18 cellular contexts compared by ENCODE assay signal in the genomic region with DNA sequence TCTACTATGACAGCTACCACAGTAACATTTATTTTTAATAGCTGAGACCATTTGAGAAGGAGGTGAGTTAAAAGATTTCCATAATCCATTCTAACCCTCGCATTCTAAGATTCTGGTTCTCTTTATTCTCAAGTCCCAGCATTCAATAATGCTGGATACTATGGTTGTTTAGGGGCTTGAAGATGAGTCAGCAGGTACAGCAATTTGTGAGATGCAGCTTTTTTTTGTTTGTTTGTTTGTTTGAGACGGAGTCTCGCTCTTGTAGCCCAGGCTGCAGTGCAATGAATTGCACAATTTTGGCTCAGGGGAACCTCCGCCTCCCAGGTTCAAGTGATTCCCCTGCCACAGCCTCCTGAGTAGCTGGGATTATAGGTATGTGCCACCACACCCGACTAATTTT. TPM values are rescaled to one million over a fixed set of nuclear protein-coding genes. Genes with fewer than 3 reads are reported as not detected.
DNase-seq lines count a peak whose midpoint lies in the region; ATAC-seq and TF ChIP-seq lines count a peak whose summit lies in the region.
"Had no signal": no experiment of that assay in that cellular context is flagged by ENCODE, and none has a peak within 500 bp of the region (broad histone marks: within the 10 kb centered on the region; RNA-seq: fewer than 3 reads in every experiment).

No MANE protein-coding gene starts in this region.

- no peak overlapping the region for H2BK120ac ChIP-seq in mesenchymal stem cell (ENCODE audit: low read depth, low read length)

- peak overlapping the region; percentile 7 for H3K9ac ChIP-seq in mesenchymal stem cell (ENCODE audit: low read length)

- DNase-seq in mesenchymal stem cell, result peak; percentile 33
- DNase-seq in psoas muscle, result no peak
- DNase-seq in SHP77 (lab: John Stamatoyannopoulos, UW), result no peak
- DNase-seq in NCI-H524 treated with DMSO at 0.1 percent for 48 hours (lab: John Stamatoyannopoulos, UW), result no peak
- DNase-seq in stimulated activated naive B cell treated with anti-CD40 and anti-IgM and Interleukin-4, amounts not matched to agents 10 μg/mL and 1 μg/mL and 100 μg/mL, for 72 hours, result no peak
- DNase-seq: BE2C; CD4-positive, alpha-beta memory T cell; DMS79; KBM-7; NCI-H1092; NCI-H345; NCI-H69 had no signal

- H3K9me3 Mint-ChIP-seq in stimulated activated naive B cell treated with anti-CD40 and anti-IgM and Interleukin-4, amounts not matched to agents 10 μg/mL and 1 μg/mL and 100 μg/mL, for 72 hours, result no peaks in the 10 kb centered on the region
- H3K9me3 Mint-ChIP-seq: CD4-positive, alpha-beta memory T cell had no signal

- WGBS in mesenchymal stem cell, result 70% methylated on average over 4 of the region's 5 CpGs
- 69 to 90% (median 76%) methylated on average over 5 of the region's 5 CpGs for WGBS in psoas muscle, 3 donors

- POLR2A ChIA-PET in HEK293 (lab: Yijun Ruan, JAX), result no interaction called here

- H3K27me3 ChIP-seq in mesenchymal stem cell (ENCODE audit: control insufficient read depth in 1 of 2, insufficient read depth in 1 of 2, low read length in 2 of 2), result no peaks in the 10 kb centered on the region
- no peaks in the 10 kb centered on the region for H3K27me3 ChIP-seq in psoas muscle (ENCODE audit: insufficient read depth in 3 of 3, low read length in 2 of 3)
- H3K27me3 ChIP-seq: BE2C had no signal

- H3K4me3 ChIP-seq in HEK293 (ENCODE audit: low read depth, low read length) (no peak overlapping the region), mesenchymal stem cell (ENCODE audit: insufficient read depth in 1 of 2, low read depth in 1 of 2, low read length in 2 of 2) (no peak overlapping the region), psoas muscle (no peak overlapping the region)
- H3K4me3 ChIP-seq: GM12878, HAP-1 had no signal

- H3K4me1 Mint-ChIP-seq in stimulated activated naive B cell treated with anti-CD40 and anti-IgM and Interleukin-4, amounts not matched to agents 10 μg/mL and 1 μg/mL and 100 μg/mL, for 72 hours, result peaks cover 15 to 17% of the 10 kb centered on the region in 2 donors

- H3K18ac ChIP-seq in mesenchymal stem cell (ENCODE audit: low read depth in 1 of 2, low read length in 2 of 2), result no peak overlapping the region

- H4K8ac ChIP-seq in mesenchymal stem cell (ENCODE audit: low read length), result no peak overlapping the region

- no peak overlapping the region for H2BK15ac ChIP-seq in mesenchymal stem cell (ENCODE audit: low read depth, poor library complexity, severe bottlenecking)

- H3K4me3 Mint-ChIP-seq in stimulated activated naive B cell treated with anti-CD40 and anti-IgM and Interleukin-4, amounts not matched to agents 10 μg/mL and 1 μg/mL and 100 μg/mL, for 72 hours, result no peak overlapping the region
- H3K4me3 Mint-ChIP-seq: CD4-positive, alpha-beta memory T cell had no signal

- peaks cover 9 to 32% of the 10 kb centered on the region in 2 donors for H3K36me3 Mint-ChIP-seq in stimulated activated naive B cell treated with anti-CD40 and anti-IgM and Interleukin-4, amounts not matched to agents 10 μg/mL and 1 μg/mL and 100 μg/mL, for 72 hours

- no peak overlapping the region for H3K27ac Mint-ChIP-seq in stimulated activated naive B cell treated with anti-CD40 and anti-IgM and Interleukin-4, amounts not matched to agents 10 μg/mL and 1 μg/mL and 100 μg/mL, for 72 hours

- H3K4ac ChIP-seq in mesenchymal stem cell (ENCODE audit: low read depth in 1 of 2, low read length in 2 of 2), result no peak overlapping the region

- H3K4me2 ChIP-seq in mesenchymal stem cell (ENCODE audit: low read length, poor library complexity, severe bottlenecking), result no peak overlapping the region

- H3K9me3 ChIP-seq in HEK293 (ENCODE audit: control insufficient read depth, insufficient read depth, low read depth, low read length), result no peaks in the 10 kb centered on the region
- no peaks in the 10 kb centered on the region for H3K9me3 ChIP-seq in mesenchymal stem cell (ENCODE audit: control insufficient read depth, low read length)
- no peaks in the 10 kb centered on the region for H3K9me3 ChIP-seq in psoas muscle
- H3K9me3 ChIP-seq: BE2C, HAP-1 had no signal

- H3K36me3 ChIP-seq in HEK293 (ENCODE audit: control insufficient read depth in 2 of 2, insufficient read depth in 1 of 2, low read length in 2 of 2) (peaks cover 6 to 34% of the 10 kb centered on the region in 2 experiments; a peak in 2 of 3 replicates), mesenchymal stem cell (ENCODE audit: control insufficient read depth in 1 of 2, insufficient read depth in 2 of 2, low read depth in 1 of 2, low read length in 2 of 2) (peaks cover 7 to 15% of the 10 kb centered on the region in 2 experiments), psoas muscle (ENCODE audit: insufficient read depth in 1 of 2, low read depth in 1 of 2) (peaks cover 0 to 5% of the 10 kb centered on the region in 2 donors)
- H3K36me3 ChIP-seq: BE2C had no signal

- TF ChIP-seq CTCF in HEK293 (tag by site-specific recombination; IDR thresholded peaks at IDR 0.05), result no peak
- no peak for TF ChIP-seq CTCF in psoas muscle (IDR thresholded peaks at IDR 0.05)

- intact Hi-C loops in psoas muscle (cut with DNase I), result no loop called here

- ATAC-seq in psoas muscle, result no peak
- no peak for ATAC-seq in HG02840 (IDR thresholded peaks at IDR 0.05; ENCODE audit: low FRiP score, unreplicated experiment)
- ATAC-seq in stimulated activated naive B cell treated with anti-CD40 and anti-IgM and Interleukin-4, amounts not matched to agents 10 μg/mL and 1 μg/mL and 100 μg/mL, for 72 hours (replicated peaks), result no peak
- ATAC-seq: GM12878, Right ventricle myocardium inferior had no signal

- no peak overlapping the region for H3K23ac ChIP-seq in mesenchymal stem cell (ENCODE audit: low read length in 2 of 2)

- CTCF ChIA-PET in HEK293 (lab: Yijun Ruan, JAX), result interaction anchor here (0.6 to 0.7 kb wide), 3 partner anchors 23 to 184 kb away, joined by 3 to 4 read pairs (median 3); no protein-coding TSS in a partner anchor

- no peak overlapping the region for H4K91ac ChIP-seq in mesenchymal stem cell (ENCODE audit: low read length)

- H3K4me1 ChIP-seq in HEK293 (ENCODE audit: control insufficient read depth, insufficient read depth, low read length) (peaks cover 12% of the 10 kb centered on the region), mesenchymal stem cell (ENCODE audit: control insufficient read depth, insufficient read depth, low read depth, low read length) (peaks cover 6% of the 10 kb centered on the region), psoas muscle (peaks cover 40% of the 10 kb centered on the region)
- H3K4me1 ChIP-seq: BE2C had no signal

- H3K14ac ChIP-seq in mesenchymal stem cell (ENCODE audit: low read length in 2 of 2), result no peak overlapping the region

- H2BK12ac ChIP-seq in mesenchymal stem cell (ENCODE audit: low read length in 2 of 2), result no peak overlapping the region

- H2AK5ac ChIP-seq in mesenchymal stem cell (ENCODE audit: low read length, severe bottlenecking), result no peak overlapping the region

- H3K79me1 ChIP-seq in mesenchymal stem cell (replicated peaks; ENCODE audit: low read length, poor library complexity, severe bottlenecking), result peaks cover 11% of the 10 kb centered on the region

- H2AFZ ChIP-seq in mesenchymal stem cell (ENCODE audit: low read depth, low read length), result no peak overlapping the region

- H3K27ac ChIP-seq in HEK293 (ENCODE audit: extremely low read depth, low read depth, low read length), result no peak overlapping the region
- peak overlapping the region; percentile 34 for H3K27ac ChIP-seq in angular gyrus (ENCODE audit: low read depth, low read length)
- H3K27ac ChIP-seq in mesenchymal stem cell (ENCODE audit: low read length, poor library complexity, severe bottlenecking), result no peak overlapping the region
- H3K27ac ChIP-seq in psoas muscle, result peak overlapping the region; percentile 48

- no peak overlapping the region for H2BK5ac ChIP-seq in mesenchymal stem cell (ENCODE audit: low read depth, low read length, poor library complexity, severe bottlenecking)

- H3K27me3 Mint-ChIP-seq in stimulated activated naive B cell treated with anti-CD40 and anti-IgM and Interleukin-4, amounts not matched to agents 10 μg/mL and 1 μg/mL and 100 μg/mL, for 72 hours, result no peaks in the 10 kb centered on the region
- H3K27me3 Mint-ChIP-seq: CD4-positive, alpha-beta memory T cell had no signal

TF ChIP-seq in HEK293, 187 proteins besides CTCF, POLR2A, EP300 and RAD21 (continues in another document):
- TF ChIP-seq ZNF155 (tag by site-specific recombination; IDR thresholded peaks at IDR 0.05), result no peak
- TF ChIP-seq, protein P1, sequence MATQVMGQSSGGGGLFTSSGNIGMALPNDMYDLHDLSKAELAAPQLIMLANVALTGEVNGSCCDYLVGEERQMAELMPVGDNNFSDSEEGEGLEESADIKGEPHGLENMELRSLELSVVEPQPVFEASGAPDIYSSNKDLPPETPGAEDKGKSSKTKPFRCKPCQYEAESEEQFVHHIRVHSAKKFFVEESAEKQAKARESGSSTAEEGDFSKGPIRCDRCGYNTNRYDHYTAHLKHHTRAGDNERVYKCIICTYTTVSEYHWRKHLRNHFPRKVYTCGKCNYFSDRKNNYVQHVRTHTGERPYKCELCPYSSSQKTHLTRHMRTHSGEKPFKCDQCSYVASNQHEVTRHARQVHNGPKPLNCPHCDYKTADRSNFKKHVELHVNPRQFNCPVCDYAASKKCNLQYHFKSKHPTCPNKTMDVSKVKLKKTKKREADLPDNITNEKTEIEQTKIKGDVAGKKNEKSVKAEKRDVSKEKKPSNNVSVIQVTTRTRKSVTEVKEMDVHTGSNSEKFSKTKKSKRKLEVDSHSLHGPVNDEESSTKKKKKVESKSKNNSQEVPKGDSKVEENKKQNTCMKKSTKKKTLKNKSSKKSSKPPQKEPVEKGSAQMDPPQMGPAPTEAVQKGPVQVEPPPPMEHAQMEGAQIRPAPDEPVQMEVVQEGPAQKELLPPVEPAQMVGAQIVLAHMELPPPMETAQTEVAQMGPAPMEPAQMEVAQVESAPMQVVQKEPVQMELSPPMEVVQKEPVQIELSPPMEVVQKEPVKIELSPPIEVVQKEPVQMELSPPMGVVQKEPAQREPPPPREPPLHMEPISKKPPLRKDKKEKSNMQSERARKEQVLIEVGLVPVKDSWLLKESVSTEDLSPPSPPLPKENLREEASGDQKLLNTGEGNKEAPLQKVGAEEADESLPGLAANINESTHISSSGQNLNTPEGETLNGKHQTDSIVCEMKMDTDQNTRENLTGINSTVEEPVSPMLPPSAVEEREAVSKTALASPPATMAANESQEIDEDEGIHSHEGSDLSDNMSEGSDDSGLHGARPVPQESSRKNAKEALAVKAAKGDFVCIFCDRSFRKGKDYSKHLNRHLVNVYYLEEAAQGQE (tag by site-specific recombination; IDR thresholded peaks at IDR 0.05), result no peak
- no peak for TF ChIP-seq ZNF23 (tag by site-specific recombination; IDR thresholded peaks at IDR 0.05; ENCODE audit: borderline replicate concordance)
- TF ChIP-seq ZNF776 (tag by site-specific recombination; IDR thresholded peaks at IDR 0.05; ENCODE audit: borderline replicate concordance), result no peak
- TF ChIP-seq ZNF510 (tag by site-specific recombination; IDR thresholded peaks at IDR 0.05; ENCODE audit: insufficient replicate concordance), result peak; percentile 6
- 0 out of 2 replicates have a peak, but pooled peaks have one; percentile 9 for TF ChIP-seq SP7 (tag by site-specific recombination; IDR thresholded peaks at IDR 0.05)

RNA-seq across cellular contexts. Expression of a gene that starts 23.4 kb away (rescaled TPM):
- polyA plus RNA-seq in mesenchymal stem cell (2013, experiment 1 of 2), result 75.1 TPM
- polyA plus RNA-seq in mesenchymal stem cell (2013, experiment 2 of 2), result 72.4 TPM
- total RNA-seq in psoas muscle, result 10 to 100 TPM; 38.7 to 58.1 (median 48.2) TPM
- 10 to 100 TPM; 11.3 to 58.1 (median 24.6) TPM for polyA plus RNA-seq in psoas muscle

Comparison
In these comparisons a context has a peak if more than half of its experiments do, and no peak if none do; other contexts are left out.
1. H3K27ac ChIP-seq: peak in angular gyrus (single experiment) and psoas muscle (single experiment); none in HEK293 (single experiment) and mesenchymal stem cell (single experiment).